In genomic region chr2:170530284-170530745, GRCh38 we compare ENCODE assay signal across 8 cellular contexts.
DNase-seq lines count a peak whose midpoint lies in the region; ATAC-seq, FAIRE-seq and TF ChIP-seq lines count a peak whose summit lies in the region.

No MANE protein-coding gene starts in this region.

- no peak for TF ChIP-seq POLR2A in GM12878 (IDR thresholded peaks at IDR 0.05; ENCODE audit: low read depth, low read length)

- no peak for TF ChIP-seq EP300 in GM12878 (IDR thresholded peaks at IDR 0.05; ENCODE audit: borderline replicate concordance in 1 of 2, control insufficient read depth in 1 of 2, low read depth in 2 of 2, low read length in 2 of 2)

- RAD21 ChIA-PET in GM12878 (lab: Charles Lee; ENCODE audit: unreplicated experiment), result interaction anchor here (0.7 to 4.7 kb wide), 12 partner anchors 10 to 152 kb away, joined by 3 to 27 read pairs (median 6); no protein-coding TSS in a partner anchor

- no peak for TF ChIP-seq RAD21 in GM12878 (IDR thresholded peaks at IDR 0.05; ENCODE audit: insufficient read depth, low read depth, low read length)

- POLR2A ChIA-PET in GM12878 (lab: Charles Lee), result interaction anchor here (1.1 to 1.8 kb wide), 5 partner anchors 10 to 150 kb away, joined by 3 to 8 read pairs (median 5); no protein-coding TSS in a partner anchor

- FAIRE-seq in GM12878 (lab: Jason Lieb, UNC), result no peak
- no peak for FAIRE-seq in urothelium cell line (lab: Jason Lieb, UNC)

- peak; percentile 95 for DNase-seq in NCI-H1694 treated with DMSO at 0.1 percent for 48 hours (lab: John Stamatoyannopoulos, UW)
- DNase-seq in GM12878 (ENCODE audit: low read depth, low spot score), result no peak
- peak; percentile 80 to 83 for DNase-seq in left lung
- DNase-seq in urothelium cell line (ENCODE audit: low spot score), result peak; percentile 63
- no peak for DNase-seq in stimulated activated CD4-positive, alpha-beta T cell treated with anti-CD3 and anti-CD28 coated beads, Interleukin-4, amount 100 ng/mL, for 4 hours

- in situ Hi-C loops in GM12878 (cut with MboI), result no loop called here

- ATAC-seq in GM12878 (peak; percentile 13; the same call in 2 of the 3 replicates), left lung (peak; percentile 90), HG02588 (IDR thresholded peaks at IDR 0.05; ENCODE audit: unreplicated experiment) (no peak), GM21360 (IDR thresholded peaks at IDR 0.05; ENCODE audit: unreplicated experiment) (no peak)

- TF ChIP-seq CTCF in GM12878 (IDR thresholded peaks at IDR 0.05 in 2 of 3, conservative IDR thresholded peaks at IDR 0.05 in 1 of 3; ENCODE audit: control insufficient read depth in 2 of 3, extremely low read depth in 1 of 3, insufficient read depth in 1 of 3, low read depth in 3 of 3, low read length in 3 of 3) (no peak), left lung (IDR thresholded peaks at IDR 0.05) (no peak)

- peaks cover 0 to 11% (median 7%) of the 10 kb centered on the region in 10 experiments; a peak in 10 of 20 replicates for H3K4me1 ChIP-seq in BLaER1 treated with 17β-estradiol and CSF1 and Interleukin-3, amounts not matched to agents 10 nM and 100 nM
- H3K4me1 ChIP-seq in GM12878 (ENCODE audit: control insufficient read depth, insufficient read depth, low read length) (peaks cover 4% of the 10 kb centered on the region; the same call in 1 of the 2 replicates), left lung (peaks cover 5 to 23% of the 10 kb centered on the region in 2 donors)

- no peak overlapping the region for H2AFZ ChIP-seq in GM12878 (ENCODE audit: control insufficient read depth, low read depth, low read length)

- no peaks in the 10 kb centered on the region for H4K20me1 ChIP-seq in BLaER1 treated with 17β-estradiol and CSF1 and Interleukin-3, amounts not matched to agents 10 nM and 100 nM
- H4K20me1 ChIP-seq in GM12878 (ENCODE audit: control insufficient read depth, insufficient read depth), result no peaks in the 10 kb centered on the region

- H3K9ac ChIP-seq in BLaER1 treated with 17β-estradiol and CSF1 and Interleukin-3, amounts not matched to agents 10 nM and 100 nM, result no peak overlapping the region
- no peak overlapping the region for H3K9ac ChIP-seq in GM12878 (ENCODE audit: control insufficient read depth, insufficient read depth, low read length)

- no peak overlapping the region for H3K4me3 ChIP-seq in BLaER1 treated with 17β-estradiol and CSF1 and Interleukin-3, amounts not matched to agents 10 nM and 100 nM
- H3K4me3 ChIP-seq in GM12878 (no peak overlapping the region), left lung (no peak overlapping the region)

- H3K36me3 ChIP-seq in BLaER1 treated with 17β-estradiol and CSF1 and Interleukin-3, amounts not matched to agents 10 nM and 100 nM, result no peaks in the 10 kb centered on the region
- no peaks in the 10 kb centered on the region for H3K36me3 ChIP-seq in GM12878 (ENCODE audit: control insufficient read depth in 2 of 2, insufficient read depth in 2 of 2, low read length in 1 of 2)
- no peaks in the 10 kb centered on the region for H3K36me3 ChIP-seq in left lung

- intact Hi-C loops in GM12878 (cut with micrococcal nuclease; ENCODE audit: unreplicated experiment), result no loop called here
- intact Hi-C loops in left lung (cut with DNase I), result no loop called here

- no peak overlapping the region for H3K27ac ChIP-seq in BLaER1 treated with 17β-estradiol and CSF1 and Interleukin-3, amounts not matched to agents 10 nM and 100 nM
- no peak overlapping the region for H3K27ac ChIP-seq in GM12878 (ENCODE audit: control insufficient read depth, insufficient read depth)
- peak overlapping the region in 1 of 2 donors; percentile 25 for H3K27ac ChIP-seq in left lung

- H3K27me3 ChIP-seq in BLaER1 treated with 17β-estradiol and CSF1 and Interleukin-3, amounts not matched to agents 10 nM and 100 nM, result no peaks in the 10 kb centered on the region
- H3K27me3 ChIP-seq in GM12878 (replicated peaks in 1 of 2; ENCODE audit: control insufficient read depth in 2 of 2, insufficient read depth in 2 of 2, low read length in 1 of 2) (no peaks in the 10 kb centered on the region), left lung (no peaks in the 10 kb centered on the region)

- no peaks in the 10 kb centered on the region for H3K79me2 ChIP-seq in GM12878 (ENCODE audit: control insufficient read depth, insufficient read depth, low read length)

- H3K4me2 ChIP-seq in BLaER1 treated with 17β-estradiol and CSF1 and Interleukin-3, amounts not matched to agents 10 nM and 100 nM, result peak overlapping the region in 7 of 11 experiments; percentile 18 to 46 (median 40); a peak in 14 of 22 replicates
- H3K4me2 ChIP-seq in GM12878 (ENCODE audit: control insufficient read depth, insufficient read depth), result no peak overlapping the region

- CTCF ChIA-PET in GM12878 (lab: Yijun Ruan, JAX), result interaction anchor here (0.9 to 4.5 kb wide), 12 partner anchors 10 to 151 kb away, joined by 3 to 27 read pairs (median 5); no protein-coding TSS in a partner anchor

- SMC1A ChIA-PET in GM12878 (lab: Charles Lee; ENCODE audit: uncharacterized antibody, unreplicated experiment), result interaction anchor here (1.0 to 12.2 kb wide), 12 partner anchors 9 to 154 kb away, joined by 3 to 203 read pairs (median 8); no protein-coding TSS in a partner anchor

- no TSS peak for BruUV-seq in GM12878 (replicated peaks; lab: Mats Ljungman, UMichigan)

- H3K9me3 ChIP-seq in BLaER1 treated with 17β-estradiol and CSF1 and Interleukin-3, amounts not matched to agents 10 nM and 100 nM (replicated peaks in 1 of 11), result no peaks in the 10 kb centered on the region
- H3K9me3 ChIP-seq in GM12878 (replicated peaks; ENCODE audit: control insufficient read depth, insufficient read depth, low read length) (no peaks in the 10 kb centered on the region), left lung (no peaks in the 10 kb centered on the region)

- WGBS in GM12878 (ENCODE audit: insufficient coverage, insufficient replicate concordance, low lambda C conversion rate, missing lambda C conversion rate), result 8% methylated on average over 7 of the region's 7 CpGs

TF ChIP-seq in GM12878, 131 proteins besides CTCF, POLR2A, EP300 and RAD21 (continues in another document):
- TF ChIP-seq TBL1XR1 (IDR thresholded peaks at IDR 0.05; ENCODE audit: low read depth, low read length) (no peak), IRF5 (IDR thresholded peaks at IDR 0.05; ENCODE audit: borderline replicate concordance) (no peak), ZNF622 (IDR thresholded peaks at IDR 0.05) (no peak), CUX1 (IDR thresholded peaks at IDR 0.05; ENCODE audit: insufficient replicate concordance, low read depth, low read length) (no peak), ETV6 (conservative IDR thresholded peaks at IDR 0.05 in 1 of 2, IDR thresholded peaks at IDR 0.05 in 1 of 2; ENCODE audit: borderline replicate concordance in 1 of 2, low read depth in 1 of 2) (no peak), MEF2A (IDR thresholded peaks at IDR 0.05; ENCODE audit: insufficient read depth, low read depth, low read length) (no peak), STAT1 (conservative IDR thresholded peaks at IDR 0.05) (no peak), MYB (IDR thresholded peaks at IDR 0.05; ENCODE audit: borderline replicate concordance, low read depth, low read length) (no peak)

Comparison
In these comparisons a context has a peak if more than half of its experiments do, and no peak if none do; other contexts are left out.
1. DNase-seq: peak in NCI-H1694 treated with DMSO at 0.1 percent for 48 hours (single experiment), left lung (2 of 2) and urothelium cell line (single experiment); none in GM12878 (single experiment) and stimulated activated CD4-positive, alpha-beta T cell treated with anti-CD3 and anti-CD28 coated beads, Interleukin-4, amount 100 ng/mL, for 4 hours (0 of 2).
2. ATAC-seq: peak in GM12878 (single experiment) and left lung (single experiment); none in HG02588 (single experiment) and GM21360 (single experiment).